Comparison of ENCODE assay signal across 8 cellular contexts in the genomic region with DNA sequence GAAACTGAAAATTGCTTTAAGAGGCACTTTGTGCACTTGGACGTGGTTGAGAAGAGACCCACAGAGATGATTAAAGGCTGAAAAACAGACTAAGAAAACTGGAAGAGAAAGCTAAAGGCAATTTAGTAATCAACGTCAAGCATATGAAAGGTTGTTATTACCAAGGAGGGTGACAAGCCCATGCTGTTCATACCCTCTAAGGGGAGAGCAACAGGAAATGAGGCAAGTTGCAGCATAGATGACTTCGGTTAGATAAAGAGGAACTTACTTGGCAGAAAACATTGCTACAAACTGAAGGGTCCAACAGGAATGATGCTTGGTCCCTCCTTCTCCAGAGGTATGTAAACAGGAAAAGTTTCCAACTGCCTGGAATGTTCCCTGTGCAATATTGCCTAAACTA.
DNase-seq lines count a peak whose midpoint lies in the region; ATAC-seq and TF ChIP-seq lines count a peak whose summit lies in the region.
"Had no signal": no experiment of that assay in that cellular context is flagged by ENCODE, and none has a peak within 500 bp of the region (broad histone marks: within the 10 kb centered on the region; RNA-seq: fewer than 3 reads in every experiment).

No MANE protein-coding gene starts in this region.

- H3K9me2 ChIP-seq in neural cell (ENCODE audit: insufficient read depth, low read length), result no peaks in the 10 kb centered on the region

- TF ChIP-seq EP300 in neural cell (conservative IDR thresholded peaks at IDR 0.05; ENCODE audit: poor library complexity, severe bottlenecking), result peak; percentile 58

- H3K4me1 ChIP-seq in psoas muscle, result peaks cover 6% of the 10 kb centered on the region

- H3K79me2 ChIP-seq in neural cell (replicated peaks; ENCODE audit: insufficient read depth, low read length), result no peaks in the 10 kb centered on the region

- no peak overlapping the region for H3K4me3 Mint-ChIP-seq in activated naive CD8-positive, alpha-beta T cell treated with anti-CD3 and anti-CD28 coated beads for 36 hours
- no peak overlapping the region for H3K4me3 Mint-ChIP-seq in glutamatergic neuron (ENCODE audit: unreplicated experiment)

- H3F3A ChIP-seq in neural cell (ENCODE audit: insufficient read depth, low read length, poor library complexity, severe bottlenecking), result no peaks in the 10 kb centered on the region

- H3K4me2 ChIP-seq in neural cell (ENCODE audit: low read length), result no peak overlapping the region

- H3K9me3 Mint-ChIP-seq in activated naive CD8-positive, alpha-beta T cell treated with anti-CD3 and anti-CD28 coated beads for 36 hours, result peaks cover 13% of the 10 kb centered on the region
- H3K9me3 Mint-ChIP-seq in glutamatergic neuron (ENCODE audit: unreplicated experiment), result no peaks in the 10 kb centered on the region

- no peak overlapping the region for H2AFZ ChIP-seq in neural cell (ENCODE audit: low read depth, low read length)

- no peak for TF ChIP-seq CTCF in neural cell (IDR thresholded peaks at IDR 0.05; ENCODE audit: poor library complexity, severe bottlenecking)
- TF ChIP-seq CTCF in glutamatergic neuron (IDR thresholded peaks at IDR 0.05; ENCODE audit: partially characterized antibody, unreplicated experiment), result no peak
- TF ChIP-seq CTCF in psoas muscle (IDR thresholded peaks at IDR 0.05), result no peak

- WGBS in psoas muscle, 3 donors, result 42 to 48% (median 47%) methylated on average over 3 of the region's 3 CpGs

- H3K36me3 Mint-ChIP-seq in activated naive CD8-positive, alpha-beta T cell treated with anti-CD3 and anti-CD28 coated beads for 36 hours, result peaks cover 5% of the 10 kb centered on the region
- H3K36me3 Mint-ChIP-seq in glutamatergic neuron (ENCODE audit: unreplicated experiment), result no peaks in the 10 kb centered on the region

- peaks cover 13% of the 10 kb centered on the region for H3K27me3 Mint-ChIP-seq in activated naive CD8-positive, alpha-beta T cell treated with anti-CD3 and anti-CD28 coated beads for 36 hours
- H3K27me3 Mint-ChIP-seq in glutamatergic neuron (ENCODE audit: unreplicated experiment), result no peaks in the 10 kb centered on the region

- ATAC-seq in GM18499 (IDR thresholded peaks at IDR 0.05; ENCODE audit: insufficient read depth, unreplicated experiment) (peak; percentile 60), psoas muscle (no peak)

- no peaks in the 10 kb centered on the region for H4K20me1 ChIP-seq in neural cell (ENCODE audit: insufficient read depth)

- H3K9me3 ChIP-seq in KOPT-K1 (ENCODE audit: insufficient read depth, low read length, poor library complexity, severe bottlenecking), result peaks cover 5% of the 10 kb centered on the region
- H3K9me3 ChIP-seq in neural cell (ENCODE audit: low read length), result no peaks in the 10 kb centered on the region
- no peaks in the 10 kb centered on the region for H3K9me3 ChIP-seq in psoas muscle

- H3K9ac ChIP-seq in neural cell (ENCODE audit: low read length), result no peak overlapping the region

- peaks cover 27% of the 10 kb centered on the region for H3K4me1 Mint-ChIP-seq in activated naive CD8-positive, alpha-beta T cell treated with anti-CD3 and anti-CD28 coated beads for 36 hours
- H3K4me1 Mint-ChIP-seq in glutamatergic neuron (ENCODE audit: low read depth, unreplicated experiment), result peaks cover 7% of the 10 kb centered on the region

- DNase-seq in activated naive CD8-positive, alpha-beta T cell treated with anti-CD3 and anti-CD28 coated beads for 36 hours, result no peak
- DNase-seq in caudate nucleus (lab: John Stamatoyannopoulos, UW) (no peak), glutamatergic neuron (no peak), psoas muscle (no peak)
- DNase-seq: NCI-H1417 treated with DMSO at 0.1 percent for 48 hours had no signal

- no peaks in the 10 kb centered on the region for H3K36me3 ChIP-seq in KOPT-K1 (ENCODE audit: insufficient read depth, low read length)
- H3K36me3 ChIP-seq in neural cell (ENCODE audit: insufficient read depth, low read length), result no peaks in the 10 kb centered on the region
- no peaks in the 10 kb centered on the region for H3K36me3 ChIP-seq in psoas muscle (ENCODE audit: insufficient read depth in 1 of 2, low read depth in 1 of 2)

- H3K27ac ChIP-seq in KOPT-K1 (ENCODE audit: low read depth, low read length, poor library complexity, severe bottlenecking) (peak overlapping the region; percentile 60), neural cell (ENCODE audit: low read length) (no peak overlapping the region), caudate nucleus (ENCODE audit: low read depth, low read length) (no peak overlapping the region), psoas muscle (no peak overlapping the region)

- intact Hi-C loops in psoas muscle (cut with DNase I), result no loop called here

- TF ChIP-seq RAD21 in neural cell (conservative IDR thresholded peaks at IDR 0.05), result no peak

- no peak overlapping the region for H3K4me3 ChIP-seq in neural cell (ENCODE audit: low read length)
- H3K4me3 ChIP-seq in psoas muscle, result no peak overlapping the region

- H3K27me3 ChIP-seq in neural cell (ENCODE audit: insufficient read depth, low read depth, low read length) (no peaks in the 10 kb centered on the region), psoas muscle (ENCODE audit: insufficient read depth in 3 of 3, low read length in 2 of 3) (no peaks in the 10 kb centered on the region)

- peak overlapping the region; percentile 64 for H3K27ac Mint-ChIP-seq in activated naive CD8-positive, alpha-beta T cell treated with anti-CD3 and anti-CD28 coated beads for 36 hours
- no peak overlapping the region for H3K27ac Mint-ChIP-seq in glutamatergic neuron (ENCODE audit: unreplicated experiment)

TF ChIP-seq in neural cell, 6 proteins besides CTCF, POLR2A, EP300 and RAD21:
- peak; percentile 75 for TF ChIP-seq POLR2AphosphoS5 (IDR thresholded peaks at IDR 0.05)
- TF ChIP-seq EZH2 (IDR thresholded peaks at IDR 0.05; ENCODE audit: borderline replicate concordance, insufficient read depth, low read length, poor library complexity, severe bottlenecking), result no peak
- TF ChIP-seq, protein P1, sequence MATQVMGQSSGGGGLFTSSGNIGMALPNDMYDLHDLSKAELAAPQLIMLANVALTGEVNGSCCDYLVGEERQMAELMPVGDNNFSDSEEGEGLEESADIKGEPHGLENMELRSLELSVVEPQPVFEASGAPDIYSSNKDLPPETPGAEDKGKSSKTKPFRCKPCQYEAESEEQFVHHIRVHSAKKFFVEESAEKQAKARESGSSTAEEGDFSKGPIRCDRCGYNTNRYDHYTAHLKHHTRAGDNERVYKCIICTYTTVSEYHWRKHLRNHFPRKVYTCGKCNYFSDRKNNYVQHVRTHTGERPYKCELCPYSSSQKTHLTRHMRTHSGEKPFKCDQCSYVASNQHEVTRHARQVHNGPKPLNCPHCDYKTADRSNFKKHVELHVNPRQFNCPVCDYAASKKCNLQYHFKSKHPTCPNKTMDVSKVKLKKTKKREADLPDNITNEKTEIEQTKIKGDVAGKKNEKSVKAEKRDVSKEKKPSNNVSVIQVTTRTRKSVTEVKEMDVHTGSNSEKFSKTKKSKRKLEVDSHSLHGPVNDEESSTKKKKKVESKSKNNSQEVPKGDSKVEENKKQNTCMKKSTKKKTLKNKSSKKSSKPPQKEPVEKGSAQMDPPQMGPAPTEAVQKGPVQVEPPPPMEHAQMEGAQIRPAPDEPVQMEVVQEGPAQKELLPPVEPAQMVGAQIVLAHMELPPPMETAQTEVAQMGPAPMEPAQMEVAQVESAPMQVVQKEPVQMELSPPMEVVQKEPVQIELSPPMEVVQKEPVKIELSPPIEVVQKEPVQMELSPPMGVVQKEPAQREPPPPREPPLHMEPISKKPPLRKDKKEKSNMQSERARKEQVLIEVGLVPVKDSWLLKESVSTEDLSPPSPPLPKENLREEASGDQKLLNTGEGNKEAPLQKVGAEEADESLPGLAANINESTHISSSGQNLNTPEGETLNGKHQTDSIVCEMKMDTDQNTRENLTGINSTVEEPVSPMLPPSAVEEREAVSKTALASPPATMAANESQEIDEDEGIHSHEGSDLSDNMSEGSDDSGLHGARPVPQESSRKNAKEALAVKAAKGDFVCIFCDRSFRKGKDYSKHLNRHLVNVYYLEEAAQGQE (IDR thresholded peaks at IDR 0.05; ENCODE audit: borderline replicate concordance), result peak; percentile 43
